8 cellular contexts compared by ENCODE assay signal in genomic region chr19:48878219-48879024, GRCh38. TPM values are rescaled to one million over a fixed set of nuclear protein-coding genes. Genes with fewer than 3 reads are reported as not detected.
DNase-seq lines count a peak whose midpoint lies in the region; ATAC-seq and TF ChIP-seq lines count a peak whose summit lies in the region.
"Had no signal": no experiment of that assay in that cellular context is flagged by ENCODE, and none has a peak within 500 bp of the region (broad histone marks: within the 10 kb centered on the region; RNA-seq: fewer than 3 reads in every experiment).

No MANE protein-coding gene starts in this region.

- CTCF ChIA-PET in activated CD4-positive, alpha-beta memory T cell treated with anti-CD3 and anti-CD28 coated beads for 36 hours (lab: Charles Lee): interaction anchor here (1.0 to 1.6 kb wide), 2 partner anchors 36 to 92 kb away, joined by 3 read pairs; no protein-coding TSS in a partner anchor

- H3K4me3 Mint-ChIP-seq in activated CD4-positive, alpha-beta memory T cell treated with anti-CD3 and anti-CD28 coated beads for 36 hours: no peak overlapping the region
- peak overlapping the region in 1 of 2 donors; percentile 36 for H3K4me3 Mint-ChIP-seq in stimulated activated naive B cell treated with anti-CD40 and anti-IgM and Interleukin-4, amounts not matched to agents 10 μg/mL and 1 μg/mL and 100 μg/mL, for 72 hours

- H2AFZ ChIP-seq in GM23248: no peak overlapping the region

- peak; percentile 13 to 67 (median 59) for ATAC-seq in heart right ventricle
- no peak for ATAC-seq in stimulated activated naive B cell treated with anti-CD40 and anti-IgM and Interleukin-4, amounts not matched to agents 10 μg/mL and 1 μg/mL and 100 μg/mL, for 72 hours (replicated peaks)
- no peak for ATAC-seq in left lobe of liver

- no peak for TF ChIP-seq CTCF in heart right ventricle (IDR thresholded peaks at IDR 0.05)

- H3K9me3 ChIP-seq in GM23248 (ENCODE audit: low read depth): no peaks in the 10 kb centered on the region
- peaks cover 0 to 3% (median 0%) of the 10 kb centered on the region in 11 donors for H3K9me3 ChIP-seq in heart right ventricle

- H3K27me3 ChIP-seq in GM23248 (replicated peaks; ENCODE audit: insufficient read depth) (no peaks in the 10 kb centered on the region), heart right ventricle (no peaks in the 10 kb centered on the region)

- peaks cover 43% of the 10 kb centered on the region for H3K79me2 ChIP-seq in GM23248 (ENCODE audit: insufficient read depth)

- H3K9me3 Mint-ChIP-seq in activated CD4-positive, alpha-beta memory T cell treated with anti-CD3 and anti-CD28 coated beads for 36 hours: no peaks in the 10 kb centered on the region
- H3K9me3 Mint-ChIP-seq in stimulated activated naive B cell treated with anti-CD40 and anti-IgM and Interleukin-4, amounts not matched to agents 10 μg/mL and 1 μg/mL and 100 μg/mL, for 72 hours: no peaks in the 10 kb centered on the region

- H3K4me1 ChIP-seq in GM23248 (ENCODE audit: insufficient read depth) (peaks cover 14% of the 10 kb centered on the region), heart right ventricle (peaks cover 4 to 73% (median 62%) of the 10 kb centered on the region in 9 donors)

- H3K4me3 ChIP-seq in GM23248 (no peak overlapping the region), heart right ventricle (no peak overlapping the region)

- in situ Hi-C loops in GM23248 (cut with MboI): no loop called here

- peak overlapping the region; percentile 34 for H3K27ac Mint-ChIP-seq in activated CD4-positive, alpha-beta memory T cell treated with anti-CD3 and anti-CD28 coated beads for 36 hours
- H3K27ac Mint-ChIP-seq in stimulated activated naive B cell treated with anti-CD40 and anti-IgM and Interleukin-4, amounts not matched to agents 10 μg/mL and 1 μg/mL and 100 μg/mL, for 72 hours: peak overlapping the region; percentile 65

- H3K4me2 ChIP-seq in GM23248 (ENCODE audit: unreplicated experiment): no peak overlapping the region

- WGBS in GM23248 (ENCODE audit: low coverage in 1 of 2, low lambda C conversion rate in 2 of 2, missing lambda C conversion rate in 2 of 2), 2 experiments: 49 to 54% methylated on average over 10 of the region's 10 CpGs
- WGBS in heart right ventricle, 2 donors: 43 to 50% methylated on average over 10 of the region's 10 CpGs

- H3K9me2 ChIP-seq in GM23248 (ENCODE audit: insufficient read depth): no peaks in the 10 kb centered on the region

- peaks cover 38% of the 10 kb centered on the region for H3K36me3 ChIP-seq in GM23248 (ENCODE audit: low read depth)
- H3K36me3 ChIP-seq in heart right ventricle: peaks cover 0 to 56% (median 33%) of the 10 kb centered on the region in 9 donors

- peaks cover 5% of the 10 kb centered on the region; the same call in 1 of the 2 replicates for H4K20me1 ChIP-seq in GM23248 (ENCODE audit: insufficient read depth)

- no peaks in the 10 kb centered on the region for H3K27me3 Mint-ChIP-seq in activated CD4-positive, alpha-beta memory T cell treated with anti-CD3 and anti-CD28 coated beads for 36 hours
- H3K27me3 Mint-ChIP-seq in stimulated activated naive B cell treated with anti-CD40 and anti-IgM and Interleukin-4, amounts not matched to agents 10 μg/mL and 1 μg/mL and 100 μg/mL, for 72 hours: no peaks in the 10 kb centered on the region

- DNase-seq in GM23248 (peak; percentile 51), heart right ventricle (peak in 1 of 2 donors; percentile 75), ecto neural progenitor cell (ENCODE audit: low spot score) (no peak), AG08396 (ENCODE audit: low spot score) (no peak), left lobe of liver (ENCODE audit: low spot score) (no peak)
- DNase-seq in activated CD4-positive, alpha-beta memory T cell treated with anti-CD3 and anti-CD28 coated beads for 36 hours: peak; percentile 32
- no peak for DNase-seq in stimulated activated naive B cell treated with anti-CD40 and anti-IgM and Interleukin-4, amounts not matched to agents 10 μg/mL and 1 μg/mL and 100 μg/mL, for 72 hours

- peaks cover 60% of the 10 kb centered on the region for H3F3A ChIP-seq in GM23248 (ENCODE audit: insufficient read depth)

- POLR2A ChIA-PET in activated CD4-positive, alpha-beta memory T cell treated with anti-CD3 and anti-CD28 coated beads for 36 hours (lab: Charles Lee): interaction anchor here (1.2 kb wide), 1 partner anchor 22 kb away, joined by 3 read pairs; the partner anchor contains the start of gene NUCB1

- H3K36me3 Mint-ChIP-seq in activated CD4-positive, alpha-beta memory T cell treated with anti-CD3 and anti-CD28 coated beads for 36 hours: peaks cover 41% of the 10 kb centered on the region
- H3K36me3 Mint-ChIP-seq in stimulated activated naive B cell treated with anti-CD40 and anti-IgM and Interleukin-4, amounts not matched to agents 10 μg/mL and 1 μg/mL and 100 μg/mL, for 72 hours: peaks cover 41 to 52% of the 10 kb centered on the region in 2 donors

- peaks cover 32% of the 10 kb centered on the region for H3K4me1 Mint-ChIP-seq in activated CD4-positive, alpha-beta memory T cell treated with anti-CD3 and anti-CD28 coated beads for 36 hours (ENCODE audit: low read depth)
- H3K4me1 Mint-ChIP-seq in stimulated activated naive B cell treated with anti-CD40 and anti-IgM and Interleukin-4, amounts not matched to agents 10 μg/mL and 1 μg/mL and 100 μg/mL, for 72 hours: peaks cover 31 to 50% of the 10 kb centered on the region in 2 donors

- intact Hi-C loops in activated CD4-positive, alpha-beta memory T cell treated with anti-CD3 and anti-CD28 coated beads for 36 hours (cut with micrococcal nuclease): loop anchor here (10.0 kb wide), 1 partner anchor 554 kb away; the partner anchor contains the start of gene EMP3
- intact Hi-C loops in heart right ventricle (cut with DNase I): loop anchor here in 3 of 10 donors (2.0 to 10.0 kb wide), 3 partner anchors 16 to 89 kb away; partner anchors contain the start of gene FTL (in 3 of the 3)

- H3K27ac ChIP-seq in GM23248: 0 out of 2 replicates have a peak overlapping the region, but pooled peaks have one; percentile 12
- peak overlapping the region; percentile 35 to 100 (median 100) for H3K27ac ChIP-seq in heart right ventricle

- H3K9ac ChIP-seq in GM23248: no peak overlapping the region

RNA-seq across cellular contexts. Expression of gene PPP1R15A, which starts 6.2 kb away (rescaled TPM):
- 63.8 and 71.3 TPM in 2 replicates for total RNA-seq in GM23248 (2014; rRNA removed; shearing (Covaris generic))
- polyA plus RNA-seq in GM23248 (2016; fragmentation: Nextera tagmentation; extraction: Ambion mirVana): 78.9 and 83.0 TPM in 2 replicates
- total RNA-seq in activated CD4-positive, alpha-beta memory T cell treated with anti-CD3 and anti-CD28 coated beads for 36 hours: 10 to 100 TPM; 49.7 to 52.0 TPM
- total RNA-seq in heart right ventricle: 100 to 1,000 TPM in 1 of 10 donors, 10 to 100 TPM in 9; 55.4 to 123 (median 73.7) TPM
- 100 to 1,000 TPM in 1 of 2 donors, 10 to 100 TPM in 1; 59.6 to 192 TPM for polyA plus RNA-seq in heart right ventricle
- total RNA-seq in left lobe of liver: 5.7 TPM

RNA-seq across cellular contexts. Expression of gene PLEKHA4, which starts 10.0 kb away (rescaled TPM):
- 12.3 and 14.2 TPM in 2 replicates for total RNA-seq in GM23248 (2014; rRNA removed; shearing (Covaris generic))
- polyA plus RNA-seq in GM23248 (2016; fragmentation: Nextera tagmentation; extraction: Ambion mirVana): 16.6 and 19.4 TPM in 2 replicates
- total RNA-seq in activated CD4-positive, alpha-beta memory T cell treated with anti-CD3 and anti-CD28 coated beads for 36 hours: 10 to 100 TPM; 10.5 to 11.0 TPM
- 10 to 100 TPM; 18.5 to 70.6 (median 25.1) TPM for total RNA-seq in heart right ventricle
- 10 to 100 TPM; 29.3 to 29.5 TPM for polyA plus RNA-seq in heart right ventricle
- 7.6 TPM for total RNA-seq in left lobe of liver

RNA-seq across cellular contexts. Expression of gene TULP2, which starts 20.1 kb away (rescaled TPM):
- not detected in 2 replicates for total RNA-seq in GM23248 (2014; rRNA removed; shearing (Covaris generic))
- polyA plus RNA-seq in GM23248 (2016; fragmentation: Nextera tagmentation; extraction: Ambion mirVana) (not detected in 2 replicates), heart right ventricle (under 1 TPM in 1 of 2 donors, not detected in 1; 0.22 TPM)
- under 1 TPM; 0.34 to 0.59 TPM for total RNA-seq in activated CD4-positive, alpha-beta memory T cell treated with anti-CD3 and anti-CD28 coated beads for 36 hours
- total RNA-seq in heart right ventricle (under 1 TPM in 5 of 10 donors, not detected in 5; 0.15 to 0.69 (median 0.49) TPM), left lobe of liver (not detected)
- total RNA-seq: lower leg skin had no signal

RNA-seq across cellular contexts. Expression of gene NUCB1, which starts 21.7 kb away (rescaled TPM):
- total RNA-seq in GM23248 (2014; rRNA removed; shearing (Covaris generic)): 362 and 401 TPM in 2 replicates
- polyA plus RNA-seq in GM23248 (2016; fragmentation: Nextera tagmentation; extraction: Ambion mirVana): 412 and 438 TPM in 2 replicates
- 100 to 1,000 TPM; 154 to 159 TPM for total RNA-seq in activated CD4-positive, alpha-beta memory T cell treated with anti-CD3 and anti-CD28 coated beads for 36 hours
- 100 to 1,000 TPM; 227 to 452 (median 311) TPM for total RNA-seq in heart right ventricle
- 100 to 1,000 TPM; 170 to 294 TPM for polyA plus RNA-seq in heart right ventricle
- 300 TPM for total RNA-seq in left lobe of liver

RNA-seq across cellular contexts. Expression of gene HSD17B14, which starts 42.1 kb away (rescaled TPM):
- total RNA-seq in GM23248 (2014; rRNA removed; shearing (Covaris generic)): 2.6 and 3.9 TPM in 2 replicates
- polyA plus RNA-seq in GM23248 (2016; fragmentation: Nextera tagmentation; extraction: Ambion mirVana) (3.7 and 4.4 TPM in 2 replicates), heart right ventricle (1 to 10 TPM; 2.4 to 2.7 TPM)
- total RNA-seq in activated CD4-positive, alpha-beta memory T cell treated with anti-CD3 and anti-CD28 coated beads for 36 hours: under 1 TPM in 1 of 2 experiments, not detected in 1; 0.31 TPM
- total RNA-seq in heart right ventricle (1 to 10 TPM; 1.1 to 5.3 (median 3.1) TPM), left lobe of liver (15.7 TPM)

Comparison
In these comparisons a context has a peak if more than half of its experiments do, and no peak if none do; other contexts are left out.
1. DNase-seq: peak in GM23248 (single experiment) and activated CD4-positive, alpha-beta memory T cell treated with anti-CD3 and anti-CD28 coated beads for 36 hours (single experiment); none in stimulated activated naive B cell treated with anti-CD40 and anti-IgM and Interleukin-4, amounts not matched to agents 10 μg/mL and 1 μg/mL and 100 μg/mL, for 72 hours (single experiment), ecto neural progenitor cell (single experiment), AG08396 (single experiment) and left lobe of liver (single experiment).
2. ATAC-seq: peak in heart right ventricle (8 of 8); none in stimulated activated naive B cell treated with anti-CD40 and anti-IgM and Interleukin-4, amounts not matched to agents 10 μg/mL and 1 μg/mL and 100 μg/mL, for 72 hours (0 of 2) and left lobe of liver (single experiment).